9 cellular contexts compared by ENCODE assay signal in genomic region chr6:16236648-16237199, GRCh38. TPM values are rescaled to one million over a fixed set of nuclear protein-coding genes. Genes with fewer than 3 reads are reported as not detected.
A peak's percentile ranks its signal among the peaks of the same experiment; 100 is the strongest.
DNase-seq lines count a peak whose midpoint lies in the region; ATAC-seq, FAIRE-seq and TF ChIP-seq lines count a peak whose summit lies in the region.
"Had no signal": no experiment of that assay in that cellular context is flagged by ENCODE, and none has a peak within 500 bp of the region (broad histone marks: within the 10 kb centered on the region; RNA-seq: fewer than 3 reads in every experiment).

No MANE protein-coding gene starts in this region.

- no peak overlapping the region for H3K9ac ChIP-seq in GM12878 (ENCODE audit: control insufficient read depth, insufficient read depth, low read length)

- no peak overlapping the region for H2AFZ ChIP-seq in GM12878 (ENCODE audit: control insufficient read depth, low read depth, low read length)

- H3K4me3 ChIP-seq in GM12878, result no peak overlapping the region

- POLR2A ChIA-PET in GM12878 (lab: Charles Lee), result interaction anchor here (0.5 kb wide), 1 partner anchor 982 kb away, joined by 3 read pairs; no protein-coding TSS in a partner anchor

- H3K79me2 ChIP-seq in GM12878 (ENCODE audit: control insufficient read depth, insufficient read depth, low read length), result no peaks in the 10 kb centered on the region

- H3K36me3 ChIP-seq in GM12878 (ENCODE audit: control insufficient read depth in 2 of 2, insufficient read depth in 2 of 2, low read length in 1 of 2), result no peaks in the 10 kb centered on the region

- TF ChIP-seq EP300 in GM12878 (IDR thresholded peaks at IDR 0.05; ENCODE audit: borderline replicate concordance in 1 of 2, control insufficient read depth in 1 of 2, low read depth in 2 of 2, low read length in 2 of 2), result peak in 1 of 2 experiments; percentile 73; a peak in 1 of 4 replicates

- H3K4me1 ChIP-seq in GM12878 (ENCODE audit: control insufficient read depth, insufficient read depth, low read length), result peaks cover 24% of the 10 kb centered on the region

- no peak overlapping the region; the same call in 1 of the 2 replicates for H3K27ac ChIP-seq in GM12878 (ENCODE audit: control insufficient read depth, insufficient read depth)
- H3K27ac ChIP-seq: epithelial cell of prostate had no signal

- no peaks in the 10 kb centered on the region; the same call in 1 of the 2 replicates for H4K20me1 ChIP-seq in GM12878 (ENCODE audit: control insufficient read depth, insufficient read depth)

- TF ChIP-seq RAD21 in GM12878 (IDR thresholded peaks at IDR 0.05; ENCODE audit: insufficient read depth, low read depth, low read length), result no peak

- no peaks in the 10 kb centered on the region; the same call in 2 of the 3 replicates for H3K9me3 ChIP-seq in GM12878 (replicated peaks; ENCODE audit: control insufficient read depth, insufficient read depth, low read length)

- SMC1A ChIA-PET in GM12878 (lab: Charles Lee; ENCODE audit: uncharacterized antibody, unreplicated experiment), result interaction anchor here (0.9 to 2.0 kb wide), 6 partner anchors 18 to 65 kb away, joined by 3 to 9 read pairs (median 3); no protein-coding TSS in a partner anchor

- peak overlapping the region; percentile 69 for H3K4me2 ChIP-seq in GM12878 (ENCODE audit: control insufficient read depth, insufficient read depth)

- no peak for TF ChIP-seq POLR2A in GM12878 (IDR thresholded peaks at IDR 0.05; ENCODE audit: low read depth, low read length)

- ATAC-seq in GM18867 (IDR thresholded peaks at IDR 0.05; ENCODE audit: unreplicated experiment) (peak; percentile 38), GM12878 (peak; percentile 64)

- H3K27me3 ChIP-seq in GM12878 (replicated peaks in 1 of 2; ENCODE audit: control insufficient read depth in 2 of 2, insufficient read depth in 2 of 2, low read length in 1 of 2), result peaks cover 1 to 5% of the 10 kb centered on the region in 2 experiments; a peak in 3 of 4 replicates

- BruUV-seq in GM12878 (replicated peaks; lab: Mats Ljungman, UMichigan), result no TSS peak

- DNase-seq in A172 (ENCODE audit: low spot score) (peak; percentile 14), HTR-8/SVneo (ENCODE audit: insufficient read length, low spot score) (no peak), GM12878 (ENCODE audit: low read depth, low spot score) (peak; percentile 56), myocyte (ENCODE audit: low read depth) (peak; percentile 40), SHP77 (lab: John Stamatoyannopoulos, UW) (no peak), DMS79 (lab: John Stamatoyannopoulos, UW) (no peak)
- no peak for DNase-seq in effector CD8-positive, alpha-beta T cell (lab: John Stamatoyannopoulos, UW)

- CTCF ChIA-PET in GM12878 (lab: Yijun Ruan, JAX), result interaction anchor here (0.6 to 1.8 kb wide), 5 partner anchors 28 to 527 kb away, joined by 3 to 7 read pairs (median 3); no protein-coding TSS in a partner anchor

- RAD21 ChIA-PET in GM12878 (lab: Charles Lee; ENCODE audit: unreplicated experiment), result interaction anchor here (0.5 to 1.4 kb wide), 6 partner anchors 18 to 197 kb away, joined by 3 to 4 read pairs (median 3); no protein-coding TSS in a partner anchor

- FAIRE-seq in HTR-8/SVneo (lab: Jason Lieb, UNC), result peak; percentile 23
- peak; percentile 87 for FAIRE-seq in GM12878 (lab: Jason Lieb, UNC)

- no peak for TF ChIP-seq CTCF in GM12878 (IDR thresholded peaks at IDR 0.05 in 2 of 3, conservative IDR thresholded peaks at IDR 0.05 in 1 of 3; ENCODE audit: control insufficient read depth in 2 of 3, extremely low read depth in 1 of 3, insufficient read depth in 1 of 3, low read depth in 3 of 3, low read length in 3 of 3)

- intact Hi-C loops in GM12878 (cut with micrococcal nuclease; ENCODE audit: unreplicated experiment), result no loop called here

- in situ Hi-C loops in GM12878 (cut with MboI), result no loop called here

- WGBS in GM12878 (ENCODE audit: insufficient coverage, insufficient replicate concordance, low lambda C conversion rate, missing lambda C conversion rate), result 0% methylated on average over 3 of the region's 3 CpGs

TF ChIP-seq in GM12878, 131 proteins besides CTCF, POLR2A, EP300 and RAD21 (continues in another document):
- 0 out of 2 replicates have a peak, but pooled peaks have one; percentile 20 for TF ChIP-seq SMARCA5 (IDR thresholded peaks at IDR 0.05)
- no peak for TF ChIP-seq PRDM15 (CRISPR knock-in tag; IDR thresholded peaks at IDR 0.05)
- no peak for TF ChIP-seq E2F8 (IDR thresholded peaks at IDR 0.05; ENCODE audit: low read depth, partially characterized antibody)

RNA-seq across cellular contexts. Expression of gene GMPR, which starts 1.7 kb away (rescaled TPM):
- total RNA-seq in A172 (2014; rRNA removed; shearing (Covaris generic)), result 6.6 and 9.6 TPM in 2 replicates
- not detected in 2 replicates for total RNA-seq in GM12878 (2013; cell fraction: nucleolus; rRNA removed)
- total RNA-seq in GM12878 (2014; rRNA removed) (0.22 and 0.62 TPM in 2 replicates), GM12878 (2014; rRNA removed; fragmentation: Illumina TruSeq; extraction: Trizol) (0.18 and 0.23 TPM in 2 replicates), GM12878 (2021) (0.67 and 1.1 TPM in 2 replicates), myocyte (37.5 and 43.6 TPM in 2 replicates)
- polyA plus RNA-seq in GM12878 (2011; ENCODE audit: low read depth), result 0.47 TPM
- polyA plus RNA-seq in GM12878 (2011; rRNA removed) (0.78 and 1.8 TPM in 2 replicates), GM12878 (2014; fragmentation: Illumina TruSeq; extraction: Trizol) (0.78 and 0.84 TPM in 2 replicates), GM12878 (2014; fragmentation: Nextera tagmentation; extraction: Ambion mirVana) (under 1 TPM in 1 of 2 experiments, not detected in 1; 0.49 TPM), GM12878 (2014; rRNA removed) (0.32 and 0.55 TPM in 2 replicates), GM12878 (2016; fragmentation: Nextera tagmentation; extraction: Ambion mirVana) (under 1 TPM; 0.15 to 0.24 TPM)
- polyA plus RNA-seq in GM12878 (2011; cell fraction: cytosol; rRNA removed), result 1.8 and 1.9 TPM in 2 replicates
- polyA plus RNA-seq in GM12878 (2011; cell fraction: nucleus; rRNA removed), result 1.1 TPM in 2 replicates
- polyA plus RNA-seq in GM12878 (2012), result 1.9 and 3.2 TPM in 2 replicates
- 1.0 and 1.2 TPM in 2 replicates for polyA minus RNA-seq in GM12878 (2011; rRNA and poly(A)+ RNA removed)
- 0.94 and 1.0 TPM in 2 replicates for polyA minus RNA-seq in GM12878 (2011; cell fraction: cytosol; rRNA and poly(A)+ RNA removed)
- 0.24 and 0.67 TPM in 2 replicates for polyA minus RNA-seq in GM12878 (2011; cell fraction: nucleus; rRNA and poly(A)+ RNA removed)
- polyA plus RNA-seq in myocyte (2012), result 26.6 TPM

Comparison
In these comparisons a context has a peak if more than half of its experiments do, and no peak if none do; other contexts are left out.
1. DNase-seq: peak in A172 (single experiment), GM12878 (single experiment) and myocyte (single experiment); none in HTR-8/SVneo (single experiment), SHP77 (0 of 2), DMS79 (single experiment) and effector CD8-positive, alpha-beta T cell (single experiment).